Comparison of ENCODE assay signal across 1 cellular context in genomic region chr14:24204163-24205146, GRCh38.
A peak's percentile ranks its signal among the peaks of the same experiment; 100 is the strongest.
TF ChIP-seq lines count a peak whose summit lies in the region.

No MANE protein-coding gene starts in this region.

TF ChIP-seq in IMR-90, 13 proteins besides CTCF, POLR2A, EP300 and RAD21:
- TF ChIP-seq, protein P1, sequence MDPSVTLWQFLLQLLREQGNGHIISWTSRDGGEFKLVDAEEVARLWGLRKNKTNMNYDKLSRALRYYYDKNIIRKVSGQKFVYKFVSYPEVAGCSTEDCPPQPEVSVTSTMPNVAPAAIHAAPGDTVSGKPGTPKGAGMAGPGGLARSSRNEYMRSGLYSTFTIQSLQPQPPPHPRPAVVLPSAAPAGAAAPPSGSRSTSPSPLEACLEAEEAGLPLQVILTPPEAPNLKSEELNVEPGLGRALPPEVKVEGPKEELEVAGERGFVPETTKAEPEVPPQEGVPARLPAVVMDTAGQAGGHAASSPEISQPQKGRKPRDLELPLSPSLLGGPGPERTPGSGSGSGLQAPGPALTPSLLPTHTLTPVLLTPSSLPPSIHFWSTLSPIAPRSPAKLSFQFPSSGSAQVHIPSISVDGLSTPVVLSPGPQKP (IDR thresholded peaks at IDR 0.05; ENCODE audit: borderline replicate concordance, low read depth, low read length) = no peak
- TF ChIP-seq MAFK (IDR thresholded peaks at IDR 0.05; ENCODE audit: low read depth, low read length) = peak; percentile 54
